10 cellular contexts compared by ENCODE assay signal in the genomic region with DNA sequence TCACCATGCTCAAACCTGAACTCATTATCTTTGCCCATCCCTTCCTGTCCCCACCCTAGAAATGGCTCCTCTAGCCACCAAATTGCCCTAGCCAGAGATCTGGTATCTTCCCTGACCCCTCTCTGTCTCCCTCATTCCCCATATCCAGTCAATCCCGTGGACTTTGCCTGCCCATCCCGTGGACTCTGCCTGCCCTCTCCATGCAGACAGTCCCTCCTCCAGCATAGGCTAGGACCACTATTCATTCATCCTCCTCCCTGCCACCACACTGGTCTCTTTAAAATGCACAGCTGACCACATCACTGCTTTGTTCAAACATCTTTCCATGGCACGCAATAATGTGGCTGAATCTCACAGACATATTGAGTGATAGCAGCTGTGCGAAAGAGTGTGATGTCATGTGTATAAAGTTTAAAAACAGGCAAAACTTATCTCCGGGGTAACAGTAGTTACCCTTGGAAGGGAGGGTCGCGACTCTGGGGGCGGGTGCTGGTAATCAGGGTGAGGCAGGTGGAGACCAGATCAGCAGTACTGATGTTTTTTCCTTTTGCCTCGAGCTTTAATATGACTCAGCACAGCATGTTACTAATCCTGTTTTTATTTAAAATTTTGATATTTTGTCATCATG. TPM values are rescaled to one million over a fixed set of nuclear protein-coding genes. Genes with fewer than 3 reads are reported as not detected.
A peak's percentile ranks its signal among the peaks of the same experiment; 100 is the strongest.
DNase-seq lines count a peak whose midpoint lies in the region; ATAC-seq, FAIRE-seq and TF ChIP-seq lines count a peak whose summit lies in the region.
"Had no signal": no experiment of that assay in that cellular context is flagged by ENCODE, and none has a peak within 500 bp of the region (broad histone marks: within the 10 kb centered on the region; RNA-seq: fewer than 3 reads in every experiment).

No MANE protein-coding gene starts in this region.

- H4K91ac ChIP-seq in mesenchymal stem cell (ENCODE audit: low read length) = peak overlapping the region; percentile 3

- 30% methylated on average over 8 of the region's 9 CpGs for WGBS in mesenchymal stem cell

- no peak overlapping the region for H3K4me3 ChIP-seq in CD4-positive, CD25-positive, alpha-beta regulatory T cell (ENCODE audit: low read depth, low read length)
- H3K4me3 ChIP-seq in MG63 = no peak overlapping the region
- no peak overlapping the region for H3K4me3 ChIP-seq in astrocyte (ENCODE audit: insufficient read depth, low read depth, low read length)
- H3K4me3 ChIP-seq in mesenchymal stem cell (ENCODE audit: insufficient read depth in 1 of 2, low read depth in 1 of 2, low read length in 2 of 2) = peak overlapping the region in 1 of 2 experiments; percentile 22

- no peak for FAIRE-seq in astrocyte (lab: Jason Lieb, UNC)
- FAIRE-seq: TTC549 had no signal

- peaks cover 0 to 1% (median 0%) of the 10 kb centered on the region in 7 donors for H3K9me3 Mint-ChIP-seq in CD4-positive, CD25-positive, alpha-beta regulatory T cell
- H3K9me3 Mint-ChIP-seq in astrocyte (ENCODE audit: unreplicated experiment) = no peaks in the 10 kb centered on the region

- H3K36me3 ChIP-seq in CD4-positive, CD25-positive, alpha-beta regulatory T cell (ENCODE audit: control insufficient read depth, insufficient read depth, low read length) = no peaks in the 10 kb centered on the region
- H3K36me3 ChIP-seq in MG63 (no peaks in the 10 kb centered on the region), astrocyte (ENCODE audit: insufficient read depth, low read length) (no peaks in the 10 kb centered on the region), mesenchymal stem cell (ENCODE audit: control insufficient read depth in 1 of 2, insufficient read depth in 2 of 2, low read depth in 1 of 2, low read length in 2 of 2) (no peaks in the 10 kb centered on the region)

- H4K20me1 ChIP-seq in astrocyte (ENCODE audit: insufficient read depth, low read length) = no peaks in the 10 kb centered on the region

- H2AK5ac ChIP-seq in mesenchymal stem cell (ENCODE audit: low read length, severe bottlenecking) = peak overlapping the region; percentile 72

- H2BK5ac ChIP-seq in mesenchymal stem cell (ENCODE audit: low read depth, low read length, poor library complexity, severe bottlenecking) = peak overlapping the region; percentile 0

- H3K27me3 Mint-ChIP-seq in CD4-positive, CD25-positive, alpha-beta regulatory T cell = peaks cover 15% of the 10 kb centered on the region
- H3K27me3 Mint-ChIP-seq in astrocyte (ENCODE audit: low read depth, unreplicated experiment) = no peaks in the 10 kb centered on the region

- peak overlapping the region in 1 of 2 experiments; percentile 27 for H2BK12ac ChIP-seq in mesenchymal stem cell (ENCODE audit: low read length in 2 of 2)

- H3K4me1 Mint-ChIP-seq in CD4-positive, CD25-positive, alpha-beta regulatory T cell = peaks cover 0 to 33% (median 14%) of the 10 kb centered on the region in 4 donors
- peaks cover 46% of the 10 kb centered on the region for H3K4me1 Mint-ChIP-seq in astrocyte (ENCODE audit: low read depth, unreplicated experiment)

- peak overlapping the region; percentile 71 for H3K9ac ChIP-seq in astrocyte (ENCODE audit: low read length)
- peak overlapping the region; percentile 42 for H3K9ac ChIP-seq in mesenchymal stem cell (ENCODE audit: low read length)

- no peak overlapping the region for H3K27ac ChIP-seq in CD4-positive, CD25-positive, alpha-beta regulatory T cell (ENCODE audit: insufficient read depth, low read length, poor library complexity, severe bottlenecking)
- H3K27ac ChIP-seq in astrocyte (ENCODE audit: low read depth, low read length) = peak overlapping the region; percentile 78
- H3K27ac ChIP-seq in mesenchymal stem cell (ENCODE audit: low read length, poor library complexity, severe bottlenecking) = peak overlapping the region; percentile 27
- H3K27ac ChIP-seq: HL-60 had no signal

- H3K27ac Mint-ChIP-seq in CD4-positive, CD25-positive, alpha-beta regulatory T cell = peak overlapping the region in 1 of 3 donors; percentile 51
- peak overlapping the region; percentile 91 for H3K27ac Mint-ChIP-seq in astrocyte (ENCODE audit: unreplicated experiment)

- peak in 2 of 3 donors; percentile 22 to 82 for DNase-seq in CD4-positive, CD25-positive, alpha-beta regulatory T cell
- DNase-seq in MG63 = peak; percentile 35
- peak; percentile 95 for DNase-seq in astrocyte (ENCODE audit: low read depth)
- peak; percentile 92 for DNase-seq in mesenchymal stem cell
- no peak for DNase-seq in ACHN
- DNase-seq in GM13976 (ENCODE audit: low spot score) = no peak

- H3K79me1 ChIP-seq in mesenchymal stem cell (replicated peaks; ENCODE audit: low read length, poor library complexity, severe bottlenecking) = peaks cover 11% of the 10 kb centered on the region

- peak overlapping the region; percentile 15 to 25 for H3K18ac ChIP-seq in mesenchymal stem cell (ENCODE audit: low read depth in 1 of 2, low read length in 2 of 2)

- H4K8ac ChIP-seq in mesenchymal stem cell (ENCODE audit: low read length) = no peak overlapping the region

- no peak overlapping the region for H3K4ac ChIP-seq in mesenchymal stem cell (ENCODE audit: low read depth in 1 of 2, low read length in 2 of 2)

- no peaks in the 10 kb centered on the region for H3K9me3 ChIP-seq in CD4-positive, CD25-positive, alpha-beta regulatory T cell (ENCODE audit: control insufficient read depth in 2 of 2, low read length in 2 of 2)
- H3K9me3 ChIP-seq in MG63 (no peaks in the 10 kb centered on the region), astrocyte (ENCODE audit: insufficient read depth, low read depth, low read length) (no peaks in the 10 kb centered on the region), mesenchymal stem cell (ENCODE audit: control insufficient read depth, low read length) (no peaks in the 10 kb centered on the region)

- H3K14ac ChIP-seq in mesenchymal stem cell (ENCODE audit: low read length in 2 of 2) = no peak overlapping the region

- H2BK15ac ChIP-seq in mesenchymal stem cell (ENCODE audit: low read depth, poor library complexity, severe bottlenecking) = no peak overlapping the region

- H3K4me1 ChIP-seq in CD4-positive, CD25-positive, alpha-beta regulatory T cell (ENCODE audit: control insufficient read depth, insufficient read depth, low read length, poor library complexity, severe bottlenecking) = peaks cover 14% of the 10 kb centered on the region
- peaks cover 32% of the 10 kb centered on the region for H3K4me1 ChIP-seq in astrocyte (ENCODE audit: insufficient read depth, low read length)
- H3K4me1 ChIP-seq in mesenchymal stem cell (ENCODE audit: control insufficient read depth, insufficient read depth, low read depth, low read length) = peaks cover 28% of the 10 kb centered on the region

- no peak for ATAC-seq in CD4-positive, CD25-positive, alpha-beta regulatory T cell (ENCODE audit: low read depth in 2 of 2)
- ATAC-seq in GM19397 (IDR thresholded peaks at IDR 0.05; ENCODE audit: unreplicated experiment) (no peak), HG03571 (IDR thresholded peaks at IDR 0.05; ENCODE audit: unreplicated experiment) (no peak)

- peak overlapping the region in 2 of 4 donors; percentile 48 to 58 for H3K4me3 Mint-ChIP-seq in CD4-positive, CD25-positive, alpha-beta regulatory T cell
- peak overlapping the region; percentile 52 for H3K4me3 Mint-ChIP-seq in astrocyte (ENCODE audit: unreplicated experiment)

- H2AFZ ChIP-seq in astrocyte (ENCODE audit: low read depth, low read length) (no peak overlapping the region), mesenchymal stem cell (ENCODE audit: low read depth, low read length) (no peak overlapping the region)

- H3K4me2 ChIP-seq in astrocyte (ENCODE audit: low read length) = peak overlapping the region; percentile 66
- peak overlapping the region; percentile 6 for H3K4me2 ChIP-seq in mesenchymal stem cell (ENCODE audit: low read length, poor library complexity, severe bottlenecking)

- H3K23ac ChIP-seq in mesenchymal stem cell (ENCODE audit: low read length in 2 of 2) = no peak overlapping the region

- TF ChIP-seq CTCF in astrocyte (IDR thresholded peaks at IDR 0.05; ENCODE audit: insufficient read depth, low read depth, low read length) (no peak), GM13976 (IDR thresholded peaks at IDR 0.05; ENCODE audit: borderline replicate concordance, control extremely low read depth, extremely low read depth, insufficient read depth, missing control alignments) (no peak)

- no peaks in the 10 kb centered on the region for H3K36me3 Mint-ChIP-seq in CD4-positive, CD25-positive, alpha-beta regulatory T cell
- peaks cover 2% of the 10 kb centered on the region for H3K36me3 Mint-ChIP-seq in astrocyte (ENCODE audit: low read depth, unreplicated experiment)

- H3K79me2 ChIP-seq in astrocyte (ENCODE audit: insufficient read depth, low read length) = peaks cover 19% of the 10 kb centered on the region

- in situ Hi-C loops in ACHN (cut with HindIII; ENCODE audit: low pct_ligation_motif_present, low pct_unique_long_range_greater_than_20kb, low sequenced_read_pairs) (no loop called here), GM13976 (cut with MboI; ENCODE audit: low sequenced_read_pairs, unreplicated experiment) (no loop called here)

- H3K27me3 ChIP-seq in CD4-positive, CD25-positive, alpha-beta regulatory T cell (ENCODE audit: control insufficient read depth, insufficient read depth, low read length) = no peaks in the 10 kb centered on the region
- H3K27me3 ChIP-seq in MG63 (no peaks in the 10 kb centered on the region), astrocyte (ENCODE audit: insufficient read depth, low read length) (no peaks in the 10 kb centered on the region), mesenchymal stem cell (ENCODE audit: control insufficient read depth in 1 of 2, insufficient read depth in 1 of 2, low read length in 2 of 2) (peaks cover 0 to 7% of the 10 kb centered on the region in 2 experiments)

- H2BK120ac ChIP-seq in mesenchymal stem cell (ENCODE audit: low read depth, low read length) = peak overlapping the region; percentile 21

RNA-seq across cellular contexts. Expression of a gene that starts 4.8 kb away (rescaled TPM):
- 60.2 TPM for total RNA-seq in CD4-positive, CD25-positive, alpha-beta regulatory T cell
- 10 to 100 TPM; 22.0 to 25.5 (median 23.6) TPM for polyA plus RNA-seq in CD4-positive, CD25-positive, alpha-beta regulatory T cell
- 70.3 and 127 TPM in 2 replicates for total RNA-seq in MG63 (2014; rRNA removed; shearing (Covaris generic); ENCODE audit: low replicate concordance)
- 506 and 521 TPM in 2 replicates for total RNA-seq in astrocyte
- polyA plus RNA-seq in mesenchymal stem cell (2013, experiment 1 of 2) = 64.6 TPM
- 64.8 TPM for polyA plus RNA-seq in mesenchymal stem cell (2013, experiment 2 of 2)

Comparison
In these comparisons a context has a peak if more than half of its experiments do, and no peak if none do; other contexts are left out.
1. DNase-seq: peak in CD4-positive, CD25-positive, alpha-beta regulatory T cell (2 of 3), MG63 (single experiment), astrocyte (single experiment) and mesenchymal stem cell (single experiment); none in ACHN (single experiment) and GM13976 (single experiment).